Comparison of ENCODE assay signal across 1 cellular context in the genomic region with DNA sequence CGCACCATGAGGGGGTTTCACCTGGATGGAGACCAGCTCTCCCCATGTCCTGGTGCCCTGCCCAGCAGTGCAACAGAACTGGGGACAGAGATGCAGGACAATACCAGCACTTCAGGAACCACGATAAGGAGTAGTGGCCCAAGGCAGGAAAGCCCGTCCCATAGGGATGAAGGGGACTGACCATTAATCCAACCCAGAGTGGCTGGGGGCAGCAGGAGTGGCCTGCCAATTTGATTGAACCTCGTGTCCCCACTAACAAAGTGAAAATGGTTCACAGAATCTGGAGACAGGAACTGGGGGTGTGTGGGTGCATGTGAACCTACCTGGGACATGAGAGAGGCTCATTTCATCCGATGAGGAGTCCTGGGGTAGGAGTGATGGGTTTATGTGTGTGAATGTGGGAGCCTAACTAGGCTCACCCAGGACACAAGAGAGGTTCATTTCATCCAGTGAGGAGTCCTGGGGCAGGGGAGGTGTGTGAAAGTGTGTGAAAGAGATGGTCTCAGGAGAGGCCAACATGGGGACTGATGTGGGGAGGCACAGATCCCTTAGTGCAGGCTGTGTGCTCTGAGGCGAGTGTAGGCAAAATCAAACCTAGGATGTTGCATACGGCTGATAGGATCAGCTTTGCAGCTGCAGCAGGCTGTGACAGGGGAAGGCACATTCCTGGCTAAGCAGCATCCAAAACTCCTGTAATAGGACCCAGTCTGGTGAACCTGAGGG.
TF ChIP-seq lines count a peak whose summit lies in the region.

No MANE protein-coding gene starts in this region.

TF ChIP-seq in IMR-90, 13 proteins besides CTCF, POLR2A, EP300 and RAD21 (continued from another document):
- TF ChIP-seq, protein P1, sequence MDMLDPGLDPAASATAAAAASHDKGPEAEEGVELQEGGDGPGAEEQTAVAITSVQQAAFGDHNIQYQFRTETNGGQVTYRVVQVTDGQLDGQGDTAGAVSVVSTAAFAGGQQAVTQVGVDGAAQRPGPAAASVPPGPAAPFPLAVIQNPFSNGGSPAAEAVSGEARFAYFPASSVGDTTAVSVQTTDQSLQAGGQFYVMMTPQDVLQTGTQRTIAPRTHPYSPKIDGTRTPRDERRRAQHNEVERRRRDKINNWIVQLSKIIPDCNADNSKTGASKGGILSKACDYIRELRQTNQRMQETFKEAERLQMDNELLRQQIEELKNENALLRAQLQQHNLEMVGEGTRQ (IDR thresholded peaks at IDR 0.05; ENCODE audit: low read depth, low read length): no peak
- TF ChIP-seq RFX5 (IDR thresholded peaks at IDR 0.05; ENCODE audit: low read depth, low read length): no peak
- no peak for TF ChIP-seq CEBPB (IDR thresholded peaks at IDR 0.05; ENCODE audit: low read depth, low read length)
- no peak for TF ChIP-seq CHD1 (IDR thresholded peaks at IDR 0.05; ENCODE audit: low read depth, low read length)
- TF ChIP-seq NFE2L2 (IDR thresholded peaks at IDR 0.05; ENCODE audit: low read depth, low read length): no peak
- no peak for TF ChIP-seq MAFK (IDR thresholded peaks at IDR 0.05; ENCODE audit: low read depth, low read length)
- no peak for TF ChIP-seq SMC3 (IDR thresholded peaks at IDR 0.05; ENCODE audit: low read depth, low read length)
TF ChIP-seq in IMR-90: peak in this region for 0.
